11 cellular contexts compared by ENCODE assay signal in the genomic region with DNA sequence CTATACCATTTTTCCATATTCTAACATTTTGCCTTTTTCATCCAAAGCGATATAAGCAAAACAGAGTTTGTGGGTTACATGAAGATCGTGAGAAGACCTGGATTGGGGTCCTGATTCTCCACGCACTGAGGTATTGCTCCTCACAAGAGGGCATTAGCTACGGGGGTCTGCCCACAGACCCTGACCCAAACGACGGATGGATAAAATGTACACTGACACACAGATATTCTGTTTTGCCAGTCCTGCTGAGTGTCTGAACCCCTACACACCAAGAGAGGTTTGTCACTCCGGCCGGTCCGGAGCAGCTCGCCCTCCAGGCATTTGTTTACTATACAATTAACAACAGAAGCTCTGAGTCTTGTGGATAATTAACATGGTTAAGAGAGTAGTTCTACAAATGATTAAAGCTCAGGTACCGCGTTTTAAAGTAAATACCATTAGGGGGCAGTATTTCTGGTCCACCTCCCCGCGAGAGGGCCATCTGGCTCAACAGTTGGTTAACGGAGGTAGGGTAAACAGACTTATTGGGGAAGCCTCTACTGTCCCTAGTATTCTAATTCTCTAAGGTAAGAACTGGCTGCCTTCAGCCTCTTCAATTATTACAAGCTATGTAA. TPM values are rescaled to one million over a fixed set of nuclear protein-coding genes. Genes with fewer than 3 reads are reported as not detected.
DNase-seq lines count a peak whose midpoint lies in the region; ATAC-seq lines count a peak whose summit lies in the region.
"Had no signal": no experiment of that assay in that cellular context is flagged by ENCODE, and none has a peak within 500 bp of the region (broad histone marks: within the 10 kb centered on the region; RNA-seq: fewer than 3 reads in every experiment).

No MANE protein-coding gene starts in this region.

- ATAC-seq in GM21390 (IDR thresholded peaks at IDR 0.05; ENCODE audit: unreplicated experiment): peak; percentile 65

- in situ Hi-C loops in Caki2 (cut with HindIII; ENCODE audit: low pct_unique_long_range_greater_than_20kb, low sequenced_read_pairs): no loop called here

- DNase-seq in Caki2 (ENCODE audit: low read depth) (peak; percentile 29), RPMI7951 (ENCODE audit: low read depth) (peak; percentile 18), kidney glomerular epithelial cell (lab: John Stamatoyannopoulos, UW) (peak; percentile 31), NCI-H526 treated with DMSO at 0.1 percent for 48 hours (lab: John Stamatoyannopoulos, UW) (no peak), NCI-H1048 (lab: John Stamatoyannopoulos, UW) (no peak), Ammon's horn (ENCODE audit: low spot score) (no peak), NAMALWA (ENCODE audit: low spot score) (no peak)
- DNase-seq: naive B cell, NCI-H1436 had no signal

RNA-seq across cellular contexts. Expression of gene SCYGR8, which starts 28.4 kb away (rescaled TPM):
- total RNA-seq in Caki2 (2014; rRNA removed; shearing (Covaris generic); ENCODE audit: low replicate concordance): not detected in 2 replicates
- total RNA-seq in RPMI7951 (2014; rRNA removed; shearing (Covaris generic)): not detected in 2 replicates
- total RNA-seq: T-helper 2 cell treated with Interferon-gamma antibody and Interleukin-4, amounts not matched to agents 100 ng/mL and 5 ng/mL, for 36 hours had no signal

RNA-seq across cellular contexts. Expression of gene CCL20, which starts 39.5 kb away (rescaled TPM):
- 0.32 and 0.95 TPM in 2 replicates for total RNA-seq in Caki2 (2014; rRNA removed; shearing (Covaris generic); ENCODE audit: low replicate concordance)
- total RNA-seq in RPMI7951 (2014; rRNA removed; shearing (Covaris generic)): 2.2 and 3.8 TPM in 2 replicates
- total RNA-seq: T-helper 2 cell treated with Interferon-gamma antibody and Interleukin-4, amounts not matched to agents 100 ng/mL and 5 ng/mL, for 36 hours had no signal

RNA-seq across cellular contexts. Expression of gene SCYGR7, which starts 46.0 kb away (rescaled TPM):
- total RNA-seq in Caki2 (2014; rRNA removed; shearing (Covaris generic); ENCODE audit: low replicate concordance): not detected in 2 replicates
- not detected in 2 replicates for total RNA-seq in RPMI7951 (2014; rRNA removed; shearing (Covaris generic))
- total RNA-seq: T-helper 2 cell treated with Interferon-gamma antibody and Interleukin-4, amounts not matched to agents 100 ng/mL and 5 ng/mL, for 36 hours had no signal

RNA-seq across cellular contexts. Expression of gene SCYGR6, which starts 49.6 kb away (rescaled TPM):
- not detected in 2 replicates for total RNA-seq in Caki2 (2014; rRNA removed; shearing (Covaris generic); ENCODE audit: low replicate concordance)
- not detected in 2 replicates for total RNA-seq in RPMI7951 (2014; rRNA removed; shearing (Covaris generic))
- total RNA-seq: T-helper 2 cell treated with Interferon-gamma antibody and Interleukin-4, amounts not matched to agents 100 ng/mL and 5 ng/mL, for 36 hours had no signal

RNA-seq across cellular contexts. Expression of gene SLC19A3, which starts 56.3 kb away (rescaled TPM):
- 0.52 and 1.0 TPM in 2 replicates for total RNA-seq in Caki2 (2014; rRNA removed; shearing (Covaris generic); ENCODE audit: low replicate concordance)
- not detected in 2 replicates for total RNA-seq in RPMI7951 (2014; rRNA removed; shearing (Covaris generic))
- total RNA-seq: T-helper 2 cell treated with Interferon-gamma antibody and Interleukin-4, amounts not matched to agents 100 ng/mL and 5 ng/mL, for 36 hours had no signal

Comparison
In these comparisons a context has a peak if more than half of its experiments do, and no peak if none do; other contexts are left out.
1. DNase-seq: peak in Caki2 (single experiment), RPMI7951 (single experiment) and kidney glomerular epithelial cell (single experiment); none in NCI-H526 treated with DMSO at 0.1 percent for 48 hours (single experiment), NCI-H1048 (single experiment), Ammon's horn (single experiment) and NAMALWA (single experiment).